ENCODE assay signal across 2 cellular contexts in the genomic region with DNA sequence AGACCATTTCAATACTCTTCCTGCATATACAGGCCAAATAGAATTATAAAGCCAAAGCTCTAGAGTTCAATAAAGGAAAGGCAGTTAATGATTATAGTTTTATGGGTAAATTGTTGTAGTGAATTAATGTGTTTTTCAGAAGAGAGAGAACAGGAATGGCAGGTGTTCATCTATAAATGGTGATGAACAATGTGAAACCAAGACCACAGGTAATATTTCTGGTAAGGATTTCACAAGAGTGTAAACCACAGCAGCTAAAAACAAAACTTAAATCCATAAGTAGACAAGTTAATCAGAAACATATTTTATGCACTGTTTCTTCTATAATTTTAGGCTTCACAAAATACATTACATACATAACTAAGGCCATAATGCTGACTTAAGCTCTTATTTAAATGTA.
A peak's percentile ranks its signal among the peaks of the same experiment; 100 is the strongest.
TF ChIP-seq lines count a peak whose summit lies in the region.

No MANE protein-coding gene starts in this region.

TF ChIP-seq in GM12878, 131 proteins besides CTCF, POLR2A, EP300 and RAD21 (continued from another document and continues in another):
- TF ChIP-seq, protein P1, sequence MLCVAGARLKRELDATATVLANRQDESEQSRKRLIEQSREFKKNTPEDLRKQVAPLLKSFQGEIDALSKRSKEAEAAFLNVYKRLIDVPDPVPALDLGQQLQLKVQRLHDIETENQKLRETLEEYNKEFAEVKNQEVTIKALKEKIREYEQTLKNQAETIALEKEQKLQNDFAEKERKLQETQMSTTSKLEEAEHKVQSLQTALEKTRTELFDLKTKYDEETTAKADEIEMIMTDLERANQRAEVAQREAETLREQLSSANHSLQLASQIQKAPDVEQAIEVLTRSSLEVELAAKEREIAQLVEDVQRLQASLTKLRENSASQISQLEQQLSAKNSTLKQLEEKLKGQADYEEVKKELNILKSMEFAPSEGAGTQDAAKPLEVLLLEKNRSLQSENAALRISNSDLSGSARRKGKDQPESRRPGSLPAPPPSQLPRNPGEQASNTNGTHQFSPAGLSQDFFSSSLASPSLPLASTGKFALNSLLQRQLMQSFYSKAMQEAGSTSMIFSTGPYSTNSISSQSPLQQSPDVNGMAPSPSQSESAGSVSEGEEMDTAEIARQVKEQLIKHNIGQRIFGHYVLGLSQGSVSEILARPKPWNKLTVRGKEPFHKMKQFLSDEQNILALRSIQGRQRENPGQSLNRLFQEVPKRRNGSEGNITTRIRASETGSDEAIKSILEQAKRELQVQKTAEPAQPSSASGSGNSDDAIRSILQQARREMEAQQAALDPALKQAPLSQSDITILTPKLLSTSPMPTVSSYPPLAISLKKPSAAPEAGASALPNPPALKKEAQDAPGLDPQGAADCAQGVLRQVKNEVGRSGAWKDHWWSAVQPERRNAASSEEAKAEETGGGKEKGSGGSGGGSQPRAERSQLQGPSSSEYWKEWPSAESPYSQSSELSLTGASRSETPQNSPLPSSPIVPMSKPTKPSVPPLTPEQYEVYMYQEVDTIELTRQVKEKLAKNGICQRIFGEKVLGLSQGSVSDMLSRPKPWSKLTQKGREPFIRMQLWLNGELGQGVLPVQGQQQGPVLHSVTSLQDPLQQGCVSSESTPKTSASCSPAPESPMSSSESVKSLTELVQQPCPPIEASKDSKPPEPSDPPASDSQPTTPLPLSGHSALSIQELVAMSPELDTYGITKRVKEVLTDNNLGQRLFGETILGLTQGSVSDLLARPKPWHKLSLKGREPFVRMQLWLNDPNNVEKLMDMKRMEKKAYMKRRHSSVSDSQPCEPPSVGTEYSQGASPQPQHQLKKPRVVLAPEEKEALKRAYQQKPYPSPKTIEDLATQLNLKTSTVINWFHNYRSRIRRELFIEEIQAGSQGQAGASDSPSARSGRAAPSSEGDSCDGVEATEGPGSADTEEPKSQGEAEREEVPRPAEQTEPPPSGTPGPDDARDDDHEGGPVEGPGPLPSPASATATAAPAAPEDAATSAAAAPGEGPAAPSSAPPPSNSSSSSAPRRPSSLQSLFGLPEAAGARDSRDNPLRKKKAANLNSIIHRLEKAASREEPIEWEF (IDR thresholded peaks at IDR 0.05; ENCODE audit: insufficient replicate concordance, low read depth, low read length): peak; percentile 71
- TF ChIP-seq, protein P2, sequence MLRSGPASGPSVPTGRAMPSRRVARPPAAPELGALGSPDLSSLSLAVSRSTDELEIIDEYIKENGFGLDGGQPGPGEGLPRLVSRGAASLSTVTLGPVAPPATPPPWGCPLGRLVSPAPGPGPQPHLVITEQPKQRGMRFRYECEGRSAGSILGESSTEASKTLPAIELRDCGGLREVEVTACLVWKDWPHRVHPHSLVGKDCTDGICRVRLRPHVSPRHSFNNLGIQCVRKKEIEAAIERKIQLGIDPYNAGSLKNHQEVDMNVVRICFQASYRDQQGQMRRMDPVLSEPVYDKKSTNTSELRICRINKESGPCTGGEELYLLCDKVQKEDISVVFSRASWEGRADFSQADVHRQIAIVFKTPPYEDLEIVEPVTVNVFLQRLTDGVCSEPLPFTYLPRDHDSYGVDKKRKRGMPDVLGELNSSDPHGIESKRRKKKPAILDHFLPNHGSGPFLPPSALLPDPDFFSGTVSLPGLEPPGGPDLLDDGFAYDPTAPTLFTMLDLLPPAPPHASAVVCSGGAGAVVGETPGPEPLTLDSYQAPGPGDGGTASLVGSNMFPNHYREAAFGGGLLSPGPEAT (IDR thresholded peaks at IDR 0.05; ENCODE audit: low read depth): peak; percentile 78
- TF ChIP-seq JUND (IDR thresholded peaks at IDR 0.05; ENCODE audit: low read depth, low read length) (0 out of 2 replicates have a peak, but pooled peaks have one; percentile 16), POU2F2 (IDR thresholded peaks at IDR 0.05; ENCODE audit: borderline replicate concordance, low read depth, low read length) (peak; percentile 11; the same call in 1 of the 3 replicates), IKZF1 (conservative IDR thresholded peaks at IDR 0.05) (peak; percentile 85), TCF12 (IDR thresholded peaks at IDR 0.05; ENCODE audit: low read depth, low read length) (peak; percentile 73; the same call in 1 of the 2 replicates), CEBPB (IDR thresholded peaks at IDR 0.05; ENCODE audit: borderline replicate concordance in 1 of 2, low read depth in 2 of 2, low read length in 2 of 2) (peak in 1 of 2 experiments; percentile 70; a peak in 2 of 4 replicates), MTA2 (IDR thresholded peaks at IDR 0.05; ENCODE audit: low read depth) (peak; percentile 98), CBX5 (IDR thresholded peaks at IDR 0.05; ENCODE audit: low read depth) (no peak), NR2F1 (conservative IDR thresholded peaks at IDR 0.05) (0 out of 2 replicates have a peak, but pooled peaks have one; percentile 49), ZNF24 (IDR thresholded peaks at IDR 0.05) (peak; percentile 77), ATF7 (IDR thresholded peaks at IDR 0.05; ENCODE audit: low read depth) (peak; percentile 81), IKZF2 (IDR thresholded peaks at IDR 0.05) (peak; percentile 96 to 97), BCL11A (IDR thresholded peaks at IDR 0.05; ENCODE audit: low read depth, low read length) (peak; percentile 75), CREM (IDR thresholded peaks at IDR 0.05; ENCODE audit: low read depth) (peak; percentile 33; the same call in 1 of the 2 replicates), MEF2B (IDR thresholded peaks at IDR 0.05; ENCODE audit: partially characterized antibody, poor library complexity, severe bottlenecking) (peak; percentile 97), MXI1 (IDR thresholded peaks at IDR 0.05; ENCODE audit: low read depth, low read length) (0 out of 2 replicates have a peak, but pooled peaks have one; percentile 47), FOXM1 (IDR thresholded peaks at IDR 0.05; ENCODE audit: low read depth, low read length) (peak; percentile 58; the same call in 1 of the 2 replicates), ESRRA (IDR thresholded peaks at IDR 0.05; ENCODE audit: low read length) (no peak), MEF2A (IDR thresholded peaks at IDR 0.05; ENCODE audit: insufficient read depth, low read depth, low read length) (peak; percentile 94), DPF2 (IDR thresholded peaks at IDR 0.05) (peak; percentile 87), PAX8 (IDR thresholded peaks at IDR 0.05) (no peak), ZNF384 (IDR thresholded peaks at IDR 0.05; ENCODE audit: borderline replicate concordance, low read depth, low read length) (0 out of 2 replicates have a peak, but pooled peaks have one; percentile 13), TBL1XR1 (IDR thresholded peaks at IDR 0.05; ENCODE audit: low read depth, low read length) (peak; percentile 77; the same call in 1 of the 2 replicates), ZNF217 (IDR thresholded peaks at IDR 0.05) (peak; percentile 82; the same call in 1 of the 2 replicates), RUNX3 (IDR thresholded peaks at IDR 0.05; ENCODE audit: low read length) (peak; percentile 91)
- TF ChIP-seq, protein P3, sequence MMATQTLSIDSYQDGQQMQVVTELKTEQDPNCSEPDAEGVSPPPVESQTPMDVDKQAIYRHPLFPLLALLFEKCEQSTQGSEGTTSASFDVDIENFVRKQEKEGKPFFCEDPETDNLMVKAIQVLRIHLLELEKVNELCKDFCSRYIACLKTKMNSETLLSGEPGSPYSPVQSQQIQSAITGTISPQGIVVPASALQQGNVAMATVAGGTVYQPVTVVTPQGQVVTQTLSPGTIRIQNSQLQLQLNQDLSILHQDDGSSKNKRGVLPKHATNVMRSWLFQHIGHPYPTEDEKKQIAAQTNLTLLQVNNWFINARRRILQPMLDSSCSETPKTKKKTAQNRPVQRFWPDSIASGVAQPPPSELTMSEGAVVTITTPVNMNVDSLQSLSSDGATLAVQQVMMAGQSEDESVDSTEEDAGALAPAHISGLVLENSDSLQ (IDR thresholded peaks at IDR 0.05): no peak

TF ChIP-seq in SK-N-SH treated with all-trans-retinoic acid at 6 μM for 48 hours, 23 proteins besides CTCF, POLR2A, EP300 and RAD21 (continued from another document):
- no peak for TF ChIP-seq CSRNP3 (CRISPR knock-in tag; IDR thresholded peaks at IDR 0.05)
- TF ChIP-seq ISL1 (CRISPR knock-in tag; IDR thresholded peaks at IDR 0.05): no peak
- no peak for TF ChIP-seq ZC3H10 (CRISPR knock-in tag; IDR thresholded peaks at IDR 0.05)
- TF ChIP-seq BACH2 (CRISPR knock-in tag; IDR thresholded peaks at IDR 0.05; ENCODE audit: borderline replicate concordance): no peak
